Comparison of ENCODE assay signal across 1 cellular context in the genomic region with DNA sequence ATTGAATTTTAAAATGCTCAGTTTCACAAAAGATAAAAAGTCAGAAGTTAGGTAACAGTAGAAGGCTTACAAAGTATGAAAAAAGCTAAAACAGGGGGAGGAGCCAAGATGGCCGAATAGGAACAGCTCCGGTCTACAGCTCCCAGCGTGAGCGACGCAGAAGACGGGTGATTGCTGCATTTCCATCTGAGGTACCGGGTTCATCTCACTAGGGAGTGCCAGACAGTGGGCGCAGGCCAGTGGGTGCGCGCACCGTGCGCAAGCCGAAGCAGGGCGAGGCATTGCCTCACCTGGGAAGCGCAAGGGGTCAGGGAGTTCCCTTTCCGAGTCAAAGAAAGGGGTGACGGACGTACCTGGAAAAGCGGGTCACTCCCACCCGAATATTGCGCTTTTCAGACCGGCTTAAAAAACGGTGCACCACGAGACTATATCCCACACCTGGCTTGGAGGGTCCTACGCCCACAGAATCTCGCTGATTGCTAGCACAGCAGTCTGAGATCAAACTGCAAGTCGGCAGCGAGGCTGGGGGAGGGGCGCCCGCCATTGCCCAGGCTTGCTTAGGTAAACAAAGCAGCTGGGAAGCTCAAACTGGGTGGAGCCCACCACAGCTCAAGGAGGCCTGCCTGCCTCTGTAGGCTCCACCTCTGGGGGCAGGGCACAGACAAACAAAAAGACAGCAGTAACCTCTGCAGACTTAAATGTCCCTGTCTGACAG.
TF ChIP-seq lines count a peak whose summit lies in the region.

No MANE protein-coding gene starts in this region.

TF ChIP-seq in H1, 55 proteins besides CTCF, POLR2A, EP300 and RAD21:
- TF ChIP-seq POLR2AphosphoS5 (IDR thresholded peaks at IDR 0.05; ENCODE audit: low read depth, low read length): peak; percentile 47; the same call in 1 of the 2 replicates
- peak; percentile 76 for TF ChIP-seq YY1 (IDR thresholded peaks at IDR 0.05; ENCODE audit: low read depth, low read length)
- TF ChIP-seq TAF1 (IDR thresholded peaks at IDR 0.05; ENCODE audit: low read depth, low read length): 0 out of 2 replicates have a peak, but pooled peaks have one; percentile 48
- TF ChIP-seq PHF8 (conservative IDR thresholded peaks at IDR 0.05; ENCODE audit: low read depth, low read length): 0 out of 2 replicates have a peak, but pooled peaks have one; percentile 29
